In genomic region chr12:82174936-82175335, GRCh38 we compare ENCODE assay signal across 15 cellular contexts.
DNase-seq lines count a peak whose midpoint lies in the region; ATAC-seq and TF ChIP-seq lines count a peak whose summit lies in the region.
"Had no signal": no experiment of that assay in that cellular context is flagged by ENCODE, and none has a peak within 500 bp of the region (broad histone marks: within the 10 kb centered on the region; RNA-seq: fewer than 3 reads in every experiment).

No MANE protein-coding gene starts in this region.

- H3K36me3 ChIP-seq in psoas muscle (ENCODE audit: insufficient read depth in 1 of 2, low read depth in 1 of 2): no peaks in the 10 kb centered on the region
- H3K36me3 ChIP-seq: cardiac muscle cell had no signal

- WGBS in psoas muscle, 3 donors: 27 to 45% (median 33%) methylated on average over 2 of the region's 2 CpGs

- H3K9me3 Mint-ChIP-seq in WTC11 (no peaks in the 10 kb centered on the region), mesothelial cell of epicardium (no peaks in the 10 kb centered on the region)
- H3K9me3 Mint-ChIP-seq: activated naive CD4-positive, alpha-beta T cell treated with anti-CD3 and anti-CD28 coated beads, Interleukin-2, amount 50 U/mL, for 24 hours had no signal

- no peaks in the 10 kb centered on the region for H3K9me3 ChIP-seq in psoas muscle
- H3K9me3 ChIP-seq: Caco-2 had no signal

- H3K4me1 Mint-ChIP-seq in WTC11 (peaks cover 20% of the 10 kb centered on the region), mesothelial cell of epicardium (no peaks in the 10 kb centered on the region)
- H3K4me1 Mint-ChIP-seq: activated naive CD4-positive, alpha-beta T cell treated with anti-CD3 and anti-CD28 coated beads, Interleukin-2, amount 50 U/mL, for 24 hours; IgD-negative memory B cell had no signal

- H3K27me3 Mint-ChIP-seq in WTC11 (ENCODE audit: low read depth): no peaks in the 10 kb centered on the region
- peaks cover 7% of the 10 kb centered on the region for H3K27me3 Mint-ChIP-seq in mesothelial cell of epicardium (ENCODE audit: low read depth)
- H3K27me3 Mint-ChIP-seq: activated naive CD4-positive, alpha-beta T cell treated with anti-CD3 and anti-CD28 coated beads, Interleukin-2, amount 50 U/mL, for 24 hours; IgD-negative memory B cell had no signal

- ATAC-seq in WTC11 (peak; percentile 70; the same call in 1 of the 2 replicates), psoas muscle (no peak)

- H3K36me3 Mint-ChIP-seq in WTC11: no peaks in the 10 kb centered on the region
- H3K36me3 Mint-ChIP-seq in mesothelial cell of epicardium: no peaks in the 10 kb centered on the region
- H3K36me3 Mint-ChIP-seq: activated naive CD4-positive, alpha-beta T cell treated with anti-CD3 and anti-CD28 coated beads, Interleukin-2, amount 50 U/mL, for 24 hours had no signal

- no peaks in the 10 kb centered on the region for H3K4me1 ChIP-seq in psoas muscle
- H3K4me1 ChIP-seq: Caco-2 had no signal

- no peak for TF ChIP-seq CTCF in WTC11 (IDR thresholded peaks at IDR 0.05)
- no peak for TF ChIP-seq CTCF in psoas muscle (IDR thresholded peaks at IDR 0.05)
- TF ChIP-seq CTCF in mesothelial cell of epicardium (IDR thresholded peaks at IDR 0.05; ENCODE audit: unreplicated experiment): no peak

- no peak overlapping the region for H3K27ac Mint-ChIP-seq in WTC11
- H3K27ac Mint-ChIP-seq in mesothelial cell of epicardium: no peak overlapping the region
- H3K27ac Mint-ChIP-seq: activated naive CD4-positive, alpha-beta T cell treated with anti-CD3 and anti-CD28 coated beads, Interleukin-2, amount 50 U/mL, for 24 hours; IgD-negative memory B cell had no signal

- CTCF ChIA-PET in WTC11 (lab: Charles Lee): interaction anchor here (1.6 kb wide), 1 partner anchor 183 kb away, joined by 3 read pairs; the partner anchor contains the start of genes CCDC59 and METTL25

- H3K27me3 ChIP-seq in psoas muscle (ENCODE audit: insufficient read depth in 3 of 3, low read length in 2 of 3): no peaks in the 10 kb centered on the region
- H3K27me3 ChIP-seq: cardiac muscle cell had no signal

- no peak overlapping the region for H3K4me3 ChIP-seq in psoas muscle
- H3K4me3 ChIP-seq: cardiac muscle cell had no signal

- intact Hi-C loops in psoas muscle (cut with DNase I): no loop called here

- no peak overlapping the region for H3K4me3 Mint-ChIP-seq in WTC11
- H3K4me3 Mint-ChIP-seq in mesothelial cell of epicardium: no peak overlapping the region
- H3K4me3 Mint-ChIP-seq: activated naive CD4-positive, alpha-beta T cell treated with anti-CD3 and anti-CD28 coated beads, Interleukin-2, amount 50 U/mL, for 24 hours; IgD-negative memory B cell had no signal

- POLR2A ChIA-PET in WTC11 (lab: Charles Lee): no interaction called here

- H3K27ac ChIP-seq in psoas muscle: no peak overlapping the region
- H3K27ac ChIP-seq: cardiac muscle cell had no signal

- DNase-seq in COR-L47 (lab: John Stamatoyannopoulos, UW) (peak; percentile 94), NCI-H128 (lab: John Stamatoyannopoulos, UW; ENCODE audit: unreplicated experiment) (peak; percentile 81), NCI-H2227 treated with DMSO at 0.1 percent for 48 hours (lab: John Stamatoyannopoulos, UW) (peak; percentile 86), WTC11 (ENCODE audit: low spot score) (no peak), GM03348 (ENCODE audit: low spot score) (no peak), psoas muscle (no peak), mesothelial cell of epicardium (ENCODE audit: low spot score in 2 of 2, unreplicated experiment in 2 of 2) (no peak)
- DNase-seq in stimulated activated naive CD4-positive, alpha-beta T cell (lab: John Stamatoyannopoulos, UW): no peak
- DNase-seq: Caco-2, kidney, midbrain, NCI-H526 treated with DMSO at 0.1 percent for 48 hours had no signal

TF ChIP-seq in WTC11, 78 proteins besides CTCF, POLR2A, EP300 and RAD21 (continues in another document):
- TF ChIP-seq NFE2L1 (CRISPR knock-in tag; IDR thresholded peaks at IDR 0.05) (no peak), HMGA2 (CRISPR knock-in tag; IDR thresholded peaks at IDR 0.05) (no peak), OVOL2 (CRISPR knock-in tag; IDR thresholded peaks at IDR 0.05; ENCODE audit: borderline replicate concordance) (no peak), KAT7 (CRISPR knock-in tag; IDR thresholded peaks at IDR 0.05; ENCODE audit: borderline replicate concordance) (no peak), ZNF219 (CRISPR knock-in tag; IDR thresholded peaks at IDR 0.05; ENCODE audit: borderline replicate concordance) (no peak), GABPB1 (CRISPR knock-in tag; IDR thresholded peaks at IDR 0.05) (no peak), E2F1 (CRISPR knock-in tag; IDR thresholded peaks at IDR 0.05) (no peak), MXD4 (CRISPR knock-in tag; IDR thresholded peaks at IDR 0.05; ENCODE audit: borderline replicate concordance) (no peak), ATF6 (CRISPR knock-in tag; IDR thresholded peaks at IDR 0.05) (no peak), PRDM15 (CRISPR knock-in tag; IDR thresholded peaks at IDR 0.05) (no peak), NR3C1 (CRISPR knock-in tag; conservative IDR thresholded peaks at IDR 0.05; ENCODE audit: low read depth) (no peak), MYBL2 (CRISPR knock-in tag; IDR thresholded peaks at IDR 0.05) (no peak), ZNF317 (CRISPR knock-in tag; IDR thresholded peaks at IDR 0.05; ENCODE audit: borderline replicate concordance, low read depth) (no peak), FOXP1 (CRISPR knock-in tag; IDR thresholded peaks at IDR 0.05; ENCODE audit: borderline replicate concordance) (no peak), NR2C2 (CRISPR knock-in tag; IDR thresholded peaks at IDR 0.05) (no peak), RELA (CRISPR knock-in tag; IDR thresholded peaks at IDR 0.05; ENCODE audit: borderline replicate concordance) (no peak), ZNF138 (CRISPR knock-in tag; conservative IDR thresholded peaks at IDR 0.05) (no peak)

Comparison
In these comparisons a context has a peak if more than half of its experiments do, and no peak if none do; other contexts are left out.
1. DNase-seq: peak in COR-L47 (single experiment), NCI-H128 (single experiment) and NCI-H2227 treated with DMSO at 0.1 percent for 48 hours (single experiment); none in WTC11 (single experiment), stimulated activated naive CD4-positive, alpha-beta T cell (0 of 6), GM03348 (single experiment), psoas muscle (0 of 2) and mesothelial cell of epicardium (0 of 2).